Comparison of ENCODE assay signal across 8 cellular contexts in genomic region chr12:92136883-92137582, GRCh38. TPM values are rescaled to one million over a fixed set of nuclear protein-coding genes. Genes with fewer than 3 reads are reported as not detected.
DNase-seq lines count a peak whose midpoint lies in the region; ATAC-seq, FAIRE-seq and TF ChIP-seq lines count a peak whose summit lies in the region.

No MANE protein-coding gene starts in this region.

- FAIRE-seq in islet of Langerhans (lab: Jason Lieb, UNC): peak; percentile 97

- TF ChIP-seq CTCF in tibial nerve (IDR thresholded peaks at IDR 0.05): no peak

- peak overlapping the region; percentile 95 to 99 for H3K27ac Mint-ChIP-seq in activated naive CD4-positive, alpha-beta T cell treated with anti-CD3 and anti-CD28 coated beads, Interleukin-2, amount 50 U/mL, for 72 hours

- peak; percentile 46 to 48 for ATAC-seq in activated naive CD4-positive, alpha-beta T cell treated with anti-CD3 and anti-CD28 coated beads, Interleukin-2, amount 50 U/mL, for 72 hours
- ATAC-seq in HG03135 (IDR thresholded peaks at IDR 0.05; ENCODE audit: unreplicated experiment): no peak

- peak overlapping the region in 1 of 11 experiments; percentile 1; a peak in 1 of 22 replicates for H3K9ac ChIP-seq in BLaER1 treated with 17β-estradiol and CSF1 and Interleukin-3, amounts not matched to agents 10 nM and 100 nM

- DNase-seq in HS-5 (ENCODE audit: low read depth) (peak; percentile 88), tibial nerve (ENCODE audit: low spot score in 2 of 2) (no peak), NCI-H1930 (lab: John Stamatoyannopoulos, UW) (no peak)
- DNase-seq in activated naive CD4-positive, alpha-beta T cell treated with anti-CD3 and anti-CD28 coated beads, Interleukin-2, amount 50 U/mL, for 72 hours (ENCODE audit: low spot score in 2 of 2): no peak
- DNase-seq in activated effector memory CD4-positive, alpha-beta T cell treated with anti-CD3 and anti-CD28 coated beads, Interleukin-2, amount 50 U/mL, for 16 hours: no peak

- peaks cover 0 to 3% of the 10 kb centered on the region in 2 donors for H3K9me3 Mint-ChIP-seq in activated naive CD4-positive, alpha-beta T cell treated with anti-CD3 and anti-CD28 coated beads, Interleukin-2, amount 50 U/mL, for 72 hours

- peaks cover 62 to 100% (median 100%) of the 10 kb centered on the region in 11 experiments for H4K20me1 ChIP-seq in BLaER1 treated with 17β-estradiol and CSF1 and Interleukin-3, amounts not matched to agents 10 nM and 100 nM

- H3K4me1 ChIP-seq in BLaER1 treated with 17β-estradiol and CSF1 and Interleukin-3, amounts not matched to agents 10 nM and 100 nM: peaks cover 67 to 98% (median 81%) of the 10 kb centered on the region in 10 experiments
- H3K4me1 ChIP-seq in tibial nerve: peaks cover 0 to 82% (median 56%) of the 10 kb centered on the region in 4 donors

- peak overlapping the region; percentile 68 to 98 (median 91) for H3K4me2 ChIP-seq in BLaER1 treated with 17β-estradiol and CSF1 and Interleukin-3, amounts not matched to agents 10 nM and 100 nM

- H3K27ac ChIP-seq in BLaER1 treated with 17β-estradiol and CSF1 and Interleukin-3, amounts not matched to agents 10 nM and 100 nM: peak overlapping the region in 5 of 11 experiments; percentile 1 to 57 (median 23); a peak in 6 of 22 replicates
- peak overlapping the region in 3 of 4 donors; percentile 99 to 100 (median 100) for H3K27ac ChIP-seq in tibial nerve

- TF ChIP-seq POLR2A in tibial nerve (IDR thresholded peaks at IDR 0.05): no peak

- no peaks in the 10 kb centered on the region for H3K27me3 ChIP-seq in BLaER1 treated with 17β-estradiol and CSF1 and Interleukin-3, amounts not matched to agents 10 nM and 100 nM
- no peaks in the 10 kb centered on the region for H3K27me3 ChIP-seq in tibial nerve

- H3K36me3 Mint-ChIP-seq in activated naive CD4-positive, alpha-beta T cell treated with anti-CD3 and anti-CD28 coated beads, Interleukin-2, amount 50 U/mL, for 72 hours: peaks cover 32 to 41% of the 10 kb centered on the region in 2 donors

- H3K9me3 ChIP-seq in BLaER1 treated with 17β-estradiol and CSF1 and Interleukin-3, amounts not matched to agents 10 nM and 100 nM (replicated peaks in 1 of 11): no peaks in the 10 kb centered on the region
- H3K9me3 ChIP-seq in tibial nerve: no peaks in the 10 kb centered on the region

- whole genome bisulfite sequencing in tibial nerve, 2 donors: 34 to 39% methylated on average over 3 of the region's 3 CpGs

- TF ChIP-seq EP300 in tibial nerve (IDR thresholded peaks at IDR 0.05): no peak

- peak overlapping the region in 5 of 10 experiments; percentile 2 to 99 (median 48); a peak in 5 of 20 replicates for H3K4me3 ChIP-seq in BLaER1 treated with 17β-estradiol and CSF1 and Interleukin-3, amounts not matched to agents 10 nM and 100 nM
- peak overlapping the region in 3 of 4 donors; percentile 20 to 99 (median 97) for H3K4me3 ChIP-seq in tibial nerve

- H3K36me3 ChIP-seq in BLaER1 treated with 17β-estradiol and CSF1 and Interleukin-3, amounts not matched to agents 10 nM and 100 nM: peaks cover 1 to 84% (median 65%) of the 10 kb centered on the region in 11 experiments; a peak in 19 of 22 replicates
- peaks cover 0 to 5% (median 0%) of the 10 kb centered on the region in 3 donors for H3K36me3 ChIP-seq in tibial nerve

RNA-seq across cellular contexts. Expression of gene BTG1, which starts 8.6 kb away (rescaled TPM):
- 100 to 1,000 TPM; 158 to 266 TPM for total RNA-seq in activated naive CD4-positive, alpha-beta T cell treated with anti-CD3 and anti-CD28 coated beads, Interleukin-2, amount 50 U/mL, for 72 hours
- total RNA-seq in tibial nerve: 10 to 100 TPM; 40.0 to 54.0 (median 47.8) TPM
